19 cellular contexts compared by ENCODE assay signal in genomic region chr22:25069426-25069757, GRCh38.
A peak's percentile ranks its signal among the peaks of the same experiment; 100 is the strongest.
DNase-seq lines count a peak whose midpoint lies in the region; ATAC-seq, FAIRE-seq and TF ChIP-seq lines count a peak whose summit lies in the region.
"Had no signal": no experiment of that assay in that cellular context is flagged by ENCODE, and none has a peak within 500 bp of the region (broad histone marks: within the 10 kb centered on the region; RNA-seq: fewer than 3 reads in every experiment).

No MANE protein-coding gene starts in this region.

- ATAC-seq in activated naive CD8-positive, alpha-beta T cell treated with anti-CD3 and anti-CD28 coated beads, Interleukin-2, amount 10 ng/mL, durations not matched to agents 7 days and 5 days (ENCODE audit: low read depth), result no peak
- ATAC-seq: activated CD4-positive, CD25-positive, alpha-beta regulatory T cell treated with anti-CD3 and anti-CD28 coated beads, Interleukin-2, amount 50 U/mL, for 24 hours had no signal

- H3K4me1 ChIP-seq in KMS-11 (ENCODE audit: low read depth, poor library complexity, severe bottlenecking) (peaks cover 47% of the 10 kb centered on the region), kidney (ENCODE audit: control insufficient read depth in 1 of 2, insufficient read depth in 1 of 2, low read depth in 1 of 2, low read length in 2 of 2) (peaks cover 11 to 14% of the 10 kb centered on the region in 2 donors)
- H3K4me1 ChIP-seq: colonic mucosa, neural progenitor cell had no signal

- no peak overlapping the region for H2AFZ ChIP-seq in KMS-11 (ENCODE audit: low read depth)
- H2AFZ ChIP-seq: hepatocyte, neural progenitor cell had no signal

- intact Hi-C loops in activated CD4-positive, alpha-beta T cell treated with anti-CD3 and anti-CD28 coated beads, Interleukin-2, amount 10 ng/mL, durations not matched to agents 24 days and 14 days (cut with micrococcal nuclease), result loop anchor here (2.0 kb wide), 1 partner anchor 15 kb away; no protein-coding TSS in a partner anchor
- intact Hi-C loops in kidney (cut with DNase I), result no loop called here

- H3K9me3 Mint-ChIP-seq in activated CD4-positive, alpha-beta T cell treated with anti-CD3 and anti-CD28 coated beads, Interleukin-2, amount 10 ng/mL, durations not matched to agents 24 days and 14 days, result no peaks in the 10 kb centered on the region
- H3K9me3 Mint-ChIP-seq in activated naive CD8-positive, alpha-beta T cell treated with anti-CD3 and anti-CD28 coated beads, Interleukin-2, amount 10 ng/mL, durations not matched to agents 7 days and 5 days, result no peaks in the 10 kb centered on the region
- no peaks in the 10 kb centered on the region for H3K9me3 Mint-ChIP-seq in nephron
- H3K9me3 Mint-ChIP-seq: memory B cell, neural progenitor cell had no signal

- H3K27ac ChIP-seq in KMS-11 (peak overlapping the region; percentile 85), kidney (ENCODE audit: low read depth in 2 of 2, low read length in 2 of 2) (no peak overlapping the region)
- H3K27ac ChIP-seq: colonic mucosa, hepatocyte, neural progenitor cell had no signal

- H3K36me3 ChIP-seq in KMS-11 (ENCODE audit: insufficient read depth) (no peaks in the 10 kb centered on the region), kidney (ENCODE audit: control insufficient read depth in 1 of 2, insufficient read depth in 2 of 2, low read length in 2 of 2) (no peaks in the 10 kb centered on the region)
- H3K36me3 ChIP-seq: colonic mucosa, neural progenitor cell, transverse colon had no signal

- H3K9me3 ChIP-seq in kidney (ENCODE audit: control insufficient read depth in 1 of 2, low read length in 2 of 2), result no peaks in the 10 kb centered on the region
- H3K9me3 ChIP-seq: colonic mucosa, transverse colon had no signal

- H3K9ac ChIP-seq in KMS-11, result peak overlapping the region; percentile 42; the same call in 1 of the 2 replicates
- no peak overlapping the region for H3K9ac ChIP-seq in kidney (ENCODE audit: low read length in 2 of 2)
- H3K9ac ChIP-seq: neural progenitor cell had no signal

- H3K27me3 ChIP-seq in KMS-11 (ENCODE audit: insufficient read depth, low read depth), result no peaks in the 10 kb centered on the region
- H3K27me3 ChIP-seq: colonic mucosa, hepatocyte, neural progenitor cell, transverse colon had no signal

- H3K4me3 Mint-ChIP-seq in activated CD4-positive, alpha-beta T cell treated with anti-CD3 and anti-CD28 coated beads, Interleukin-2, amount 10 ng/mL, durations not matched to agents 24 days and 14 days, result peak overlapping the region; percentile 95
- peak overlapping the region; percentile 86 for H3K4me3 Mint-ChIP-seq in activated naive CD8-positive, alpha-beta T cell treated with anti-CD3 and anti-CD28 coated beads, Interleukin-2, amount 10 ng/mL, durations not matched to agents 7 days and 5 days
- peak overlapping the region in 2 of 3 experiments; percentile 65 to 67 for H3K4me3 Mint-ChIP-seq in nephron
- H3K4me3 Mint-ChIP-seq: memory B cell, neural progenitor cell had no signal

- no peaks in the 10 kb centered on the region for H4K20me1 ChIP-seq in KMS-11 (ENCODE audit: insufficient read depth)

- H3K4me2 ChIP-seq in KMS-11, result peak overlapping the region; percentile 96
- H3K4me2 ChIP-seq: neural progenitor cell had no signal

- H3K36me3 Mint-ChIP-seq in activated CD4-positive, alpha-beta T cell treated with anti-CD3 and anti-CD28 coated beads, Interleukin-2, amount 10 ng/mL, durations not matched to agents 24 days and 14 days (ENCODE audit: low read depth), result peaks cover 8% of the 10 kb centered on the region
- peaks cover 5% of the 10 kb centered on the region for H3K36me3 Mint-ChIP-seq in activated naive CD8-positive, alpha-beta T cell treated with anti-CD3 and anti-CD28 coated beads, Interleukin-2, amount 10 ng/mL, durations not matched to agents 7 days and 5 days
- no peaks in the 10 kb centered on the region for H3K36me3 Mint-ChIP-seq in nephron (ENCODE audit: low read depth)
- H3K36me3 Mint-ChIP-seq: memory B cell, neural progenitor cell had no signal

- H3K27me3 Mint-ChIP-seq in activated CD4-positive, alpha-beta T cell treated with anti-CD3 and anti-CD28 coated beads, Interleukin-2, amount 10 ng/mL, durations not matched to agents 24 days and 14 days, result no peaks in the 10 kb centered on the region
- H3K27me3 Mint-ChIP-seq in activated naive CD8-positive, alpha-beta T cell treated with anti-CD3 and anti-CD28 coated beads, Interleukin-2, amount 10 ng/mL, durations not matched to agents 7 days and 5 days, result no peaks in the 10 kb centered on the region
- peaks cover 8% of the 10 kb centered on the region for H3K27me3 Mint-ChIP-seq in nephron (ENCODE audit: low read depth)

- no peak for FAIRE-seq in kidney (lab: Jason Lieb, UNC)
- FAIRE-seq: A204.1 had no signal

- DNase-seq in activated CD4-positive, alpha-beta T cell treated with anti-CD3 and anti-CD28 coated beads, Interleukin-2, amount 10 ng/mL, durations not matched to agents 24 days and 14 days, result no peak
- no peak for DNase-seq in activated CD4-positive, alpha-beta T cell treated with anti-CD3 and anti-CD28 coated beads for 1 hour
- peak; percentile 47 for DNase-seq in activated naive CD8-positive, alpha-beta T cell treated with anti-CD3 and anti-CD28 coated beads, Interleukin-2, amount 10 ng/mL, durations not matched to agents 7 days and 5 days
- DNase-seq in stimulated activated CD4-positive, alpha-beta T cell treated with anti-CD3 and anti-CD28 coated beads, Interleukin-2, amount 100 ng/mL, for 48 hours, result no peak
- DNase-seq in kidney (no peak), NCI-H1092 (lab: John Stamatoyannopoulos, UW) (no peak)
- DNase-seq: colonic mucosa; NCI-H1105 treated with DMSO at 0.1 percent for 48 hours; NCI-H526 treated with DMSO at 0.1 percent for 48 hours; SIG-M5; stimulated activated CD4-positive, alpha-beta T cell treated with anti-CD3 and anti-CD28 coated beads, Interleukin-12 subunit alpha, Interleukin-12 subunit beta, amount 100 ng/mL, for 4 hours; transverse colon had no signal

- H3K27ac Mint-ChIP-seq in activated CD4-positive, alpha-beta T cell treated with anti-CD3 and anti-CD28 coated beads, Interleukin-2, amount 10 ng/mL, durations not matched to agents 24 days and 14 days, result peak overlapping the region; percentile 97
- H3K27ac Mint-ChIP-seq in activated naive CD8-positive, alpha-beta T cell treated with anti-CD3 and anti-CD28 coated beads, Interleukin-2, amount 10 ng/mL, durations not matched to agents 7 days and 5 days, result peak overlapping the region; percentile 97
- peak overlapping the region in 2 of 3 experiments; percentile 36 to 56 for H3K27ac Mint-ChIP-seq in nephron
- H3K27ac Mint-ChIP-seq: memory B cell, neural progenitor cell had no signal

- POLR2A ChIA-PET in activated naive CD8-positive, alpha-beta T cell treated with anti-CD3 and anti-CD28 coated beads, Interleukin-2, amount 10 ng/mL, durations not matched to agents 7 days and 5 days (lab: Charles Lee), result interaction anchor here (0.6 to 3.2 kb wide), 7 partner anchors 12 to 671 kb away, joined by 3 to 15 read pairs (median 3); no protein-coding TSS in a partner anchor

- peaks cover 75% of the 10 kb centered on the region for H3K4me1 Mint-ChIP-seq in activated CD4-positive, alpha-beta T cell treated with anti-CD3 and anti-CD28 coated beads, Interleukin-2, amount 10 ng/mL, durations not matched to agents 24 days and 14 days
- H3K4me1 Mint-ChIP-seq in activated naive CD8-positive, alpha-beta T cell treated with anti-CD3 and anti-CD28 coated beads, Interleukin-2, amount 10 ng/mL, durations not matched to agents 7 days and 5 days, result peaks cover 66% of the 10 kb centered on the region
- peaks cover 31% of the 10 kb centered on the region for H3K4me1 Mint-ChIP-seq in nephron
- H3K4me1 Mint-ChIP-seq: neural progenitor cell had no signal

- H3K79me2 ChIP-seq in KMS-11 (ENCODE audit: insufficient read depth, low read depth), result no peaks in the 10 kb centered on the region
- H3K79me2 ChIP-seq: hepatocyte had no signal

- H3K4me3 ChIP-seq in KMS-11 (IDR thresholded peaks at IDR 0.05; ENCODE audit: insufficient read depth, low read depth, low read length) (no peak overlapping the region), kidney (ENCODE audit: low read length in 2 of 2) (no peak overlapping the region)
- H3K4me3 ChIP-seq: colonic mucosa, hepatocyte, neural progenitor cell had no signal

- TF ChIP-seq CTCF in KMS-11 (conservative IDR thresholded peaks at IDR 0.05; ENCODE audit: low read depth, low read length), result no peak
- TF ChIP-seq CTCF in nephron (IDR thresholded peaks at IDR 0.05; ENCODE audit: unreplicated experiment in 3 of 3), result no peak
- TF ChIP-seq CTCF in kidney (IDR thresholded peaks at IDR 0.05; ENCODE audit: borderline replicate concordance, extremely low read depth, insufficient read depth), result no peak

Comparison
In these comparisons a context has a peak if more than half of its experiments do, and no peak if none do; other contexts are left out.
1. H3K27ac Mint-ChIP-seq: peak in every context shown above with its lines; median percentile 97 in activated CD4-positive, alpha-beta T cell treated with anti-CD3 and anti-CD28 coated beads, Interleukin-2, amount 10 ng/mL, durations not matched to agents 24 days and 14 days; 97 in activated naive CD8-positive, alpha-beta T cell treated with anti-CD3 and anti-CD28 coated beads, Interleukin-2, amount 10 ng/mL, durations not matched to agents 7 days and 5 days; 46 in nephron.